24 cellular contexts compared by ENCODE assay signal in the genomic region with DNA sequence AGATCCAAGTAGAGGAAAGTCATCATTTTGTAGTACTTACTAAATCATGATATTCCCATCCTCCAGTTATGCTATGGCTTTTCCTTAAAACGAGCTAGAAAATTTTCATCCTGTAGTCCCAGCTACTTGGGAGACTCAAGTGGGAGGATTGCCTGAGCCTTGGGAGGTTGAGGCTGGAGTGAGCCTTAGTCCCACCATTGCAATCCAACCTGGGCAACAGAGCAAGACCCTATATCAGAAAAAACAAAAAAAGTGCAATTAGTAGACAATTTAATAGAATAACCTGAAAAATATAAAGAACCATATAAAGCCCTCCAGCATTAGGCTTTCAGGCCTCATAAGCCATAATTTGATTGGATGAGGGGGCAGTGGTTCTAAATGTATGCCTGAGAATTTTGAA.
"Had no signal": no experiment of that assay in that cellular context is flagged by ENCODE, and none has a peak within 500 bp of the region (broad histone marks: within the 10 kb centered on the region; RNA-seq: fewer than 3 reads in every experiment).

No MANE protein-coding gene starts in this region.

- ATAC-seq: K562, PC-3, Right ventricle myocardium inferior, SK-N-SH treated with all-trans-retinoic acid at 6 μM for 48 hours had no signal

- DNase-seq: MM.1S; NCI-H1092 treated with DMSO at 0.1 percent for 48 hours; NCI-H1436; NCI-H187; NCI-H2029; NCI-H2081 treated with DMSO at 0.1 percent for 48 hours; NCI-H2171; NCI-H226; NCI-H446; NCI-H510A; NCI-H524 treated with DMSO at 0.1 percent for 48 hours; NCI-H69; NCI-H774; NK-92 treated with Interleukin-12 subunit alpha and Interleukin-12 subunit beta, amount 100 ng/mL, for 24 hours; PC-3; Peyer's patch; SHP77 treated with DMSO at 0.1 percent for 48 hours; SJCRH30 had no signal

- H3K9me3 ChIP-seq: Peyer's patch, SJCRH30 had no signal

- H3K27me3 ChIP-seq: Peyer's patch, SJCRH30 had no signal

- H3K36me3 ChIP-seq: Peyer's patch had no signal

- H3K4me1 ChIP-seq: SJCRH30 had no signal

- H3K27ac Mint-ChIP-seq: IgD-negative memory B cell had no signal

- H3K4me3 Mint-ChIP-seq: IgD-negative memory B cell had no signal

- H3K27me3 Mint-ChIP-seq: IgD-negative memory B cell had no signal

- H3K9me3 Mint-ChIP-seq: IgD-negative memory B cell had no signal

- H3K9ac ChIP-seq: KMS-11 had no signal

- H3K4me3 ChIP-seq: K562, Peyer's patch, SJCRH30 had no signal

- H3K27ac ChIP-seq: HL-60, KMS-11, Peyer's patch, SJCRH30 had no signal
